8 cellular contexts compared by ENCODE assay signal in the genomic region with DNA sequence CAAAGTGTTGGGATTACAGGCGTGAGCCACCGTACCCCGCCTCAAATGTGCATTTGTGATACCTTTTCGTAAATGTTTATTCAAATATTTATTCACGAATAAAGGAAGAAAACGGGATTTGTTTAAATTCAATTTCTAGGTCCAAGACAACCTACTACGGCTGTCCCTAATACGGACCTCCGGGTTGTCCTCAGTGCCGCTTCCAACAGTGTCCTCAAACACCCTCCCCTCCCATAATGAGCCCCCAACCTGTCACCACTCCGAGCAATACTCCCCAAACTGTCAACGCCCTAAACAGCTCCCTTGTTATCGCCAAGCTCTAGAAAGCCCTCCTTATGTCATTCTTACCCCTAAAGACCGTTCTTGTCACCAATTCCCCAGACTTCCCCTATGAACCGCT. TPM values are rescaled to one million over a fixed set of nuclear protein-coding genes. Genes with fewer than 3 reads are reported as not detected.
DNase-seq lines count a peak whose midpoint lies in the region; ATAC-seq and TF ChIP-seq lines count a peak whose summit lies in the region.

No MANE protein-coding gene starts in this region.

- H3K27ac Mint-ChIP-seq in activated T-helper 1 cell treated with anti-CD3 and anti-CD28 coated beads, Interleukin-12 subunit alpha, Interleukin-12 subunit beta, Interleukin-2, Interleukin-4 antibody, amounts not matched to agents 30 ng/mL and 10 ng/mL and 1 ng/mL, durations not matched to agents 14 hours and 24 hours and 36 hours: peak overlapping the region; percentile 90

- H3K4me1 Mint-ChIP-seq in activated T-helper 1 cell treated with anti-CD3 and anti-CD28 coated beads, Interleukin-12 subunit alpha, Interleukin-12 subunit beta, Interleukin-2, Interleukin-4 antibody, amounts not matched to agents 30 ng/mL and 10 ng/mL and 1 ng/mL, durations not matched to agents 14 hours and 24 hours and 36 hours (ENCODE audit: low read depth): peaks cover 28% of the 10 kb centered on the region

- H3K4me3 Mint-ChIP-seq in activated T-helper 1 cell treated with anti-CD3 and anti-CD28 coated beads, Interleukin-12 subunit alpha, Interleukin-12 subunit beta, Interleukin-2, Interleukin-4 antibody, amounts not matched to agents 30 ng/mL and 10 ng/mL and 1 ng/mL, durations not matched to agents 14 hours and 24 hours and 36 hours: peak overlapping the region; percentile 99

- TF ChIP-seq CTCF in testis (IDR thresholded peaks at IDR 0.05): no peak

- WGBS in testis, 2 donors: 18 to 19% methylated on average over 15 of the region's 15 CpGs

- TF ChIP-seq POLR2A in testis (IDR thresholded peaks at IDR 0.05): no peak

- peak overlapping the region in 1 of 2 donors; percentile 77 for H3K27ac ChIP-seq in testis

- intact Hi-C loops in activated T-helper 1 cell treated with anti-CD3 and anti-CD28 coated beads, Interleukin-12 subunit alpha, Interleukin-12 subunit beta, Interleukin-2, Interleukin-4 antibody, amounts not matched to agents 30 ng/mL and 10 ng/mL and 1 ng/mL, durations not matched to agents 14 hours and 24 hours and 36 hours (cut with micrococcal nuclease): loop anchor here (1.0 to 10.0 kb wide), 11 partner anchors 9 to 1625 kb away; a partner anchor contains a TSS
- intact Hi-C loops in testis (cut with DNase I; ENCODE audit: low total_unique reads): no loop called here

- no peaks in the 10 kb centered on the region for H3K4me1 ChIP-seq in testis

- H3K27me3 ChIP-seq in testis: no peaks in the 10 kb centered on the region

- H3K4me3 ChIP-seq in GM08714 (ENCODE audit: low read length) (peak overlapping the region; percentile 79), iPS-18c (ENCODE audit: insufficient read depth, low read depth, low read length) (peak overlapping the region; percentile 69), testis (peak overlapping the region; percentile 93 to 98)

- H3K9me3 ChIP-seq in iPS-18c (ENCODE audit: control insufficient read depth, insufficient read depth, low read length) (no peaks in the 10 kb centered on the region), testis (no peaks in the 10 kb centered on the region)

- DNase-seq in activated T-helper 1 cell treated with anti-CD3 and anti-CD28 coated beads, Interleukin-12 subunit alpha, Interleukin-12 subunit beta, Interleukin-2, Interleukin-4 antibody, amounts not matched to agents 30 ng/mL and 10 ng/mL and 1 ng/mL, durations not matched to agents 14 hours and 24 hours and 36 hours (ENCODE audit: low spot score): no peak
- DNase-seq in testis (no peak), NCI-H1417 treated with DMSO at 0.1 percent for 48 hours (lab: John Stamatoyannopoulos, UW) (no peak), GM19240 (ENCODE audit: insufficient read length, low spot score) (no peak)

- H3K9me3 Mint-ChIP-seq in activated T-helper 1 cell treated with anti-CD3 and anti-CD28 coated beads, Interleukin-12 subunit alpha, Interleukin-12 subunit beta, Interleukin-2, Interleukin-4 antibody, amounts not matched to agents 30 ng/mL and 10 ng/mL and 1 ng/mL, durations not matched to agents 14 hours and 24 hours and 36 hours: no peaks in the 10 kb centered on the region

- peaks cover 5% of the 10 kb centered on the region for H3K27me3 Mint-ChIP-seq in activated T-helper 1 cell treated with anti-CD3 and anti-CD28 coated beads, Interleukin-12 subunit alpha, Interleukin-12 subunit beta, Interleukin-2, Interleukin-4 antibody, amounts not matched to agents 30 ng/mL and 10 ng/mL and 1 ng/mL, durations not matched to agents 14 hours and 24 hours and 36 hours (ENCODE audit: insufficient read depth)

- peaks cover 9% of the 10 kb centered on the region for H3K36me3 Mint-ChIP-seq in activated T-helper 1 cell treated with anti-CD3 and anti-CD28 coated beads, Interleukin-12 subunit alpha, Interleukin-12 subunit beta, Interleukin-2, Interleukin-4 antibody, amounts not matched to agents 30 ng/mL and 10 ng/mL and 1 ng/mL, durations not matched to agents 14 hours and 24 hours and 36 hours (ENCODE audit: low read depth)

- H3K36me3 ChIP-seq in testis (ENCODE audit: low read depth, missing control alignments): no peaks in the 10 kb centered on the region

- ATAC-seq in HG02759 (IDR thresholded peaks at IDR 0.05; ENCODE audit: unreplicated experiment): peak; percentile 8
- no peak for ATAC-seq in esophagus mucosa

RNA-seq across cellular contexts. Expression of a gene that starts 0.5 kb away (rescaled TPM):
- 62.7 and 69.5 TPM in 2 replicates for total RNA-seq in activated T-helper 1 cell treated with anti-CD3 and anti-CD28 coated beads, Interleukin-12 subunit alpha, Interleukin-12 subunit beta, Interleukin-2, Interleukin-4 antibody, amounts not matched to agents 30 ng/mL and 10 ng/mL and 1 ng/mL, durations not matched to agents 14 hours and 24 hours and 36 hours
- total RNA-seq in testis (100 to 1,000 TPM; 113 to 122 TPM), esophagus mucosa (47.7 TPM)
- 157 TPM for polyA plus RNA-seq in testis (ENCODE audit: insufficient read depth, low read depth, low replicate concordance)

RNA-seq across cellular contexts. Expression of a gene that starts 9.6 kb away (rescaled TPM):
- total RNA-seq in activated T-helper 1 cell treated with anti-CD3 and anti-CD28 coated beads, Interleukin-12 subunit alpha, Interleukin-12 subunit beta, Interleukin-2, Interleukin-4 antibody, amounts not matched to agents 30 ng/mL and 10 ng/mL and 1 ng/mL, durations not matched to agents 14 hours and 24 hours and 36 hours: 4.5 and 4.7 TPM in 2 replicates
- total RNA-seq in testis (10 to 100 TPM; 21.2 to 25.4 TPM), esophagus mucosa (3.1 TPM)
- polyA plus RNA-seq in testis (ENCODE audit: insufficient read depth, low read depth, low replicate concordance): 29.2 TPM

RNA-seq across cellular contexts. Expression of a gene that starts 29.7 kb away (rescaled TPM):
- not detected in 2 replicates for total RNA-seq in activated T-helper 1 cell treated with anti-CD3 and anti-CD28 coated beads, Interleukin-12 subunit alpha, Interleukin-12 subunit beta, Interleukin-2, Interleukin-4 antibody, amounts not matched to agents 30 ng/mL and 10 ng/mL and 1 ng/mL, durations not matched to agents 14 hours and 24 hours and 36 hours
- total RNA-seq in testis (under 1 TPM; 0.55 to 0.74 TPM), esophagus mucosa (not detected)
- polyA plus RNA-seq in testis (ENCODE audit: insufficient read depth, low read depth, low replicate concordance): 0.26 TPM

RNA-seq across cellular contexts. Expression of a gene that starts 57.4 kb away (rescaled TPM):
- total RNA-seq in activated T-helper 1 cell treated with anti-CD3 and anti-CD28 coated beads, Interleukin-12 subunit alpha, Interleukin-12 subunit beta, Interleukin-2, Interleukin-4 antibody, amounts not matched to agents 30 ng/mL and 10 ng/mL and 1 ng/mL, durations not matched to agents 14 hours and 24 hours and 36 hours: 59.0 and 60.9 TPM in 2 replicates
- total RNA-seq in testis (100 to 1,000 TPM; 104 to 172 TPM), esophagus mucosa (25.5 TPM)
- 84.2 TPM for polyA plus RNA-seq in testis (ENCODE audit: insufficient read depth, low read depth, low replicate concordance)
